Comparison of ENCODE assay signal across 7 cellular contexts in genomic region chr4:73341454-73341853, GRCh38.
A peak's percentile ranks its signal among the peaks of the same experiment; 100 is the strongest.
DNase-seq lines count a peak whose midpoint lies in the region; TF ChIP-seq lines count a peak whose summit lies in the region.

No MANE protein-coding gene starts in this region.

- no peak overlapping the region for H3K4me3 ChIP-seq in H7 (ENCODE audit: insufficient read depth, low read depth, low read length)
- no peak overlapping the region for H3K4me3 ChIP-seq in WERI-Rb-1 (ENCODE audit: low read depth, low read length)

- peak; percentile 76 for TF ChIP-seq CTCF in WERI-Rb-1 (IDR thresholded peaks at IDR 0.05; ENCODE audit: low read depth, low read length)

- H3K27ac ChIP-seq in WERI-Rb-1 (no peak overlapping the region), substantia nigra (ENCODE audit: low read depth, low read length, poor library complexity, severe bottlenecking) (no peak overlapping the region)

- H3K27me3 ChIP-seq in H7 (ENCODE audit: control insufficient read depth, insufficient read depth, low read length) = no peaks in the 10 kb centered on the region
- H3K27me3 ChIP-seq in WERI-Rb-1 (ENCODE audit: insufficient read depth, low read depth, severe bottlenecking) = no peaks in the 10 kb centered on the region

- in situ Hi-C loops in G401 (cut with HindIII; ENCODE audit: low sequenced_read_pairs) = no loop called here

- no peaks in the 10 kb centered on the region for H3K9me3 ChIP-seq in WERI-Rb-1 (ENCODE audit: severe bottlenecking)

- no peaks in the 10 kb centered on the region for H3K36me3 ChIP-seq in H7 (replicated peaks; ENCODE audit: control insufficient read depth, insufficient read depth, low read length)
- H3K36me3 ChIP-seq in WERI-Rb-1 = no peaks in the 10 kb centered on the region

- DNase-seq in G401 (ENCODE audit: low spot score) = peak; percentile 49
- DNase-seq in H7 = peak; percentile 56
- DNase-seq in NCI-H187 treated with DMSO at 0.1 percent for 48 hours (lab: John Stamatoyannopoulos, UW) = peak; percentile 45
- DNase-seq in WERI-Rb-1 = peak; percentile 51
- DNase-seq in hippocampal formation (lab: John Stamatoyannopoulos, UW) = peak; percentile 53 to 71
- DNase-seq in substantia nigra (lab: John Stamatoyannopoulos, UW) = peak in 40 of 49 donors; percentile 1 to 65 (median 30)
- DNase-seq in effector CD8-positive, alpha-beta T cell (lab: John Stamatoyannopoulos, UW) = no peak
